1 cellular context compared by ENCODE assay signal in genomic region chr1:88655685-88656299, GRCh38.
TF ChIP-seq lines count a peak whose summit lies in the region.

No MANE protein-coding gene starts in this region.

TF ChIP-seq in WTC11, 78 proteins besides CTCF, POLR2A, EP300 and RAD21 (continued from another document):
- TF ChIP-seq ARID4B (CRISPR knock-in tag; IDR thresholded peaks at IDR 0.05; ENCODE audit: borderline replicate concordance) = no peak
